In genomic region chr5:6000867-6001266, GRCh38 we compare ENCODE assay signal across 36 cellular contexts.
"Had no signal": no experiment of that assay in that cellular context is flagged by ENCODE, and none has a peak within 500 bp of the region (broad histone marks: within the 10 kb centered on the region; RNA-seq: fewer than 3 reads in every experiment).

No MANE protein-coding gene starts in this region.

- DNase-seq: activated B cell treated with CpG ODN at 0.5 μM for 24 hours; activated CD4-positive, alpha-beta T cell treated with anti-CD3 and anti-CD28 coated beads for 48 hours; activated CD4-positive, alpha-beta T cell treated with anti-CD3 and anti-CD28 coated beads, Interleukin-2, amount 50 U/mL, for 1 hour; activated CD4-positive, alpha-beta T cell treated with anti-CD3 and anti-CD28 coated beads, Interleukin-2, amount 50 U/mL, for 48 hours; activated CD8-positive, alpha-beta memory T cell treated with anti-CD3 and anti-CD28 coated beads, Interleukin-2, amount 10 ng/mL, durations not matched to agents 7 days and 5 days; activated CD8-positive, alpha-beta memory T cell treated with anti-CD3 and anti-CD28 coated beads, Interleukin-2, amount 50 U/mL, for 4 hours; activated CD8-positive, alpha-beta T cell treated with anti-CD3 and anti-CD28 coated beads for 36 hours; activated effector memory CD4-positive, alpha-beta T cell treated with anti-CD3 and anti-CD28 coated beads, Interleukin-2, amount 50 U/mL, for 16 hours; activated naive CD4-positive, alpha-beta T cell treated with anti-CD3 and anti-CD28 coated beads for 36 hours; activated naive CD8-positive, alpha-beta T cell treated with anti-CD3 and anti-CD28 coated beads for 36 hours; activated naive CD8-positive, alpha-beta T cell treated with anti-CD3 and anti-CD28 coated beads, Interleukin-2, amount 50 U/mL, for 24 hours; activated T-cell treated with anti-CD3 and anti-CD28 coated beads, Interleukin-2, amount 50 U/mL, for 1 hour; activated T-cell treated with anti-CD3 and anti-CD28 coated beads, Interleukin-2, amount 50 U/mL, for 48 hours; adrenal gland; amygdala; aorta; body of pancreas; caudate nucleus; cortex of kidney; dermis blood vessel endothelial cell; effector memory CD4-positive, alpha-beta T cell; endodermal cell; foreskin fibroblast; head of caudate nucleus; T-helper 1 cell; T-helper 17 cell; T1000; WERI-Rb-1 had no signal

- H3K4me1 ChIP-seq: adrenal gland, body of pancreas had no signal

- H3K4me1 Mint-ChIP-seq: activated B cell treated with CpG ODN at 0.5 μM for 24 hours; activated CD8-positive, alpha-beta memory T cell treated with anti-CD3 and anti-CD28 coated beads, Interleukin-2, amount 10 ng/mL, durations not matched to agents 7 days and 5 days; activated naive CD4-positive, alpha-beta T cell treated with anti-CD3 and anti-CD28 coated beads, Interleukin-2, amount 50 U/mL, for 24 hours; activated naive CD8-positive, alpha-beta T cell treated with anti-CD3 and anti-CD28 coated beads for 36 hours; activated naive CD8-positive, alpha-beta T cell treated with anti-CD3 and anti-CD28 coated beads, Interleukin-2, amount 50 U/mL, for 24 hours; endodermal cell; T-helper 17 cell had no signal

- H3K4me3 Mint-ChIP-seq: activated B cell treated with CpG ODN at 0.5 μM for 24 hours; activated CD8-positive, alpha-beta memory T cell treated with anti-CD3 and anti-CD28 coated beads, Interleukin-2, amount 10 ng/mL, durations not matched to agents 7 days and 5 days; activated CD8-positive, alpha-beta T cell treated with anti-CD3 and anti-CD28 coated beads for 36 hours; activated naive CD4-positive, alpha-beta T cell treated with anti-CD3 and anti-CD28 coated beads for 36 hours; activated naive CD4-positive, alpha-beta T cell treated with anti-CD3 and anti-CD28 coated beads, Interleukin-2, amount 50 U/mL, for 24 hours; activated naive CD8-positive, alpha-beta T cell treated with anti-CD3 and anti-CD28 coated beads for 36 hours; activated naive CD8-positive, alpha-beta T cell treated with anti-CD3 and anti-CD28 coated beads, Interleukin-2, amount 50 U/mL, for 24 hours; activated T-helper 1 cell treated with anti-CD3 and anti-CD28 coated beads, Interleukin-12 subunit alpha, Interleukin-12 subunit beta, Interleukin-2, Interleukin-4 antibody, amounts not matched to agents 30 ng/mL and 10 ng/mL and 1 ng/mL, durations not matched to agents 14 hours and 24 hours and 36 hours; endodermal cell; T-helper 17 cell; T-helper 2 cell treated with Interferon-gamma antibody and Interleukin-4, amounts not matched to agents 5 μg/mL and 100 μg/mL, for 36 hours had no signal

- H3K27ac ChIP-seq: adrenal gland, body of pancreas, WERI-Rb-1 had no signal

- ATAC-seq: activated CD4-positive, CD25-positive, alpha-beta regulatory T cell treated with anti-CD3 and anti-CD28 coated beads, Interleukin-2, amount 50 U/mL, for 24 hours; activated CD8-positive, alpha-beta memory T cell treated with anti-CD3 and anti-CD28 coated beads, Interleukin-2, amount 10 ng/mL, durations not matched to agents 7 days and 5 days; activated CD8-positive, alpha-beta T cell treated with anti-CD3 and anti-CD28 coated beads for 36 hours; activated naive CD8-positive, alpha-beta T cell treated with anti-CD3 and anti-CD28 coated beads, Interleukin-2, amount 50 U/mL, for 24 hours; body of pancreas; esophagus mucosa; T-helper 17 cell had no signal

- H3K27me3 Mint-ChIP-seq: activated CD8-positive, alpha-beta memory T cell treated with anti-CD3 and anti-CD28 coated beads, Interleukin-2, amount 10 ng/mL, durations not matched to agents 7 days and 5 days; activated naive CD4-positive, alpha-beta T cell treated with anti-CD3 and anti-CD28 coated beads, Interleukin-2, amount 50 U/mL, for 24 hours; activated naive CD8-positive, alpha-beta T cell treated with anti-CD3 and anti-CD28 coated beads for 36 hours; activated naive CD8-positive, alpha-beta T cell treated with anti-CD3 and anti-CD28 coated beads, Interleukin-2, amount 50 U/mL, for 24 hours; T-helper 17 cell had no signal

- H3K9me3 ChIP-seq: adrenal gland, body of pancreas had no signal

- H3K4me3 ChIP-seq: adrenal gland, body of pancreas had no signal

- H3K27ac Mint-ChIP-seq: activated B cell treated with CpG ODN at 0.5 μM for 24 hours; activated CD8-positive, alpha-beta memory T cell treated with anti-CD3 and anti-CD28 coated beads, Interleukin-2, amount 10 ng/mL, durations not matched to agents 7 days and 5 days; activated CD8-positive, alpha-beta T cell treated with anti-CD3 and anti-CD28 coated beads for 36 hours; activated naive CD4-positive, alpha-beta T cell treated with anti-CD3 and anti-CD28 coated beads for 36 hours; activated naive CD4-positive, alpha-beta T cell treated with anti-CD3 and anti-CD28 coated beads, Interleukin-2, amount 50 U/mL, for 24 hours; activated naive CD8-positive, alpha-beta T cell treated with anti-CD3 and anti-CD28 coated beads for 36 hours; activated naive CD8-positive, alpha-beta T cell treated with anti-CD3 and anti-CD28 coated beads, Interleukin-2, amount 50 U/mL, for 24 hours; activated T-helper 1 cell treated with anti-CD3 and anti-CD28 coated beads, Interleukin-12 subunit alpha, Interleukin-12 subunit beta, Interleukin-2, Interleukin-4 antibody, amounts not matched to agents 30 ng/mL and 10 ng/mL and 1 ng/mL, durations not matched to agents 14 hours and 24 hours and 36 hours; activated T-helper 2 cell treated with anti-CD3 and anti-CD28 coated beads, Interferon-gamma antibody, Interleukin-2, Interleukin-4, amounts not matched to agents 10 μg/mL and 5 μg/mL and 100 μg/mL, durations not matched to agents 14 hours and 24 hours and 36 hours; endodermal cell; T-helper 17 cell; T-helper 2 cell treated with Interferon-gamma antibody and Interleukin-4, amounts not matched to agents 5 μg/mL and 100 μg/mL, for 36 hours had no signal

- H3K27me3 ChIP-seq: adrenal gland, body of pancreas had no signal

- H3K36me3 Mint-ChIP-seq: activated CD8-positive, alpha-beta memory T cell treated with anti-CD3 and anti-CD28 coated beads, Interleukin-2, amount 10 ng/mL, durations not matched to agents 7 days and 5 days; activated naive CD4-positive, alpha-beta T cell treated with anti-CD3 and anti-CD28 coated beads, Interleukin-2, amount 50 U/mL, for 24 hours; activated naive CD8-positive, alpha-beta T cell treated with anti-CD3 and anti-CD28 coated beads for 36 hours had no signal

- FAIRE-seq: colon, frontal cortex had no signal

- H3K36me3 ChIP-seq: adrenal gland, WERI-Rb-1 had no signal
